In genomic region chr1:223732993-223733798, GRCh38 we compare ENCODE assay signal across 11 cellular contexts. TPM values are rescaled to one million over a fixed set of nuclear protein-coding genes. Genes with fewer than 3 reads are reported as not detected.
DNase-seq lines count a peak whose midpoint lies in the region; ATAC-seq and TF ChIP-seq lines count a peak whose summit lies in the region.
"Had no signal": no experiment of that assay in that cellular context is flagged by ENCODE, and none has a peak within 500 bp of the region (broad histone marks: within the 10 kb centered on the region; RNA-seq: fewer than 3 reads in every experiment).

No MANE protein-coding gene starts in this region.

- H3K27me3 ChIP-seq in Caco-2 (replicated peaks; ENCODE audit: control insufficient read depth, insufficient read depth, low read length) = no peaks in the 10 kb centered on the region
- H3K27me3 ChIP-seq: SJSA1 had no signal

- no TSS peak for BruUV-seq in Caco-2 (replicated peaks; lab: Mats Ljungman, UMichigan)

- peak; percentile 1; the same call in 1 of the 3 replicates for ATAC-seq in SK-N-SH treated with all-trans-retinoic acid at 6 μM for 48 hours

- POLR2A ChIA-PET in Caco-2 (lab: Charles Lee) = no interaction called here

- CTCF ChIA-PET in Caco-2 (lab: Charles Lee) = no interaction called here

- peak overlapping the region; percentile 25 for H3K27ac Mint-ChIP-seq in Caco-2 (ENCODE audit: unreplicated experiment)

- H3K27me3 Mint-ChIP-seq in Caco-2 (ENCODE audit: insufficient read depth, unreplicated experiment) = no peaks in the 10 kb centered on the region
- H3K27me3 Mint-ChIP-seq: naive B cell had no signal

- no peak for TF ChIP-seq CTCF in Caco-2 (IDR thresholded peaks at IDR 0.05; ENCODE audit: insufficient read depth in 1 of 2, low read depth in 1 of 2, low read length in 1 of 2, severe bottlenecking in 1 of 2, unreplicated experiment in 1 of 2)
- TF ChIP-seq CTCF in fibroblast of pulmonary artery (IDR thresholded peaks at IDR 0.05; ENCODE audit: low read length, missing control alignments) = no peak

- peaks cover 42% of the 10 kb centered on the region for H3K4me1 ChIP-seq in Caco-2

- peaks cover 7% of the 10 kb centered on the region for H3K9me3 Mint-ChIP-seq in Caco-2 (ENCODE audit: unreplicated experiment)
- H3K9me3 Mint-ChIP-seq: naive B cell had no signal

- H3K4me3 ChIP-seq in Caco-2 (ENCODE audit: low read depth, low read length) = no peak overlapping the region
- no peak overlapping the region for H3K4me3 ChIP-seq in fibroblast of pulmonary artery (replicated peaks; ENCODE audit: low read depth, low read length)
- H3K4me3 ChIP-seq: SJSA1 had no signal

- H3K9me3 ChIP-seq in Caco-2 = no peaks in the 10 kb centered on the region
- H3K9me3 ChIP-seq: SJSA1 had no signal

- peaks cover 49% of the 10 kb centered on the region for H3K36me3 Mint-ChIP-seq in Caco-2 (ENCODE audit: insufficient read depth, unreplicated experiment)

- H3K36me3 ChIP-seq in Caco-2 (ENCODE audit: control insufficient read depth, insufficient read depth, low read length) = no peaks in the 10 kb centered on the region

- no peak overlapping the region for H3K4me3 Mint-ChIP-seq in Caco-2 (ENCODE audit: unreplicated experiment)

- peaks cover 37% of the 10 kb centered on the region for H3K4me1 Mint-ChIP-seq in Caco-2 (ENCODE audit: low read depth, unreplicated experiment)

- DNase-seq in Caco-2 (no peak), fibroblast of pulmonary artery (ENCODE audit: low read depth) (peak; percentile 58), pons (ENCODE audit: low spot score) (peak; percentile 45), UCSD-AML1 (lab: John Stamatoyannopoulos, UW; ENCODE audit: unreplicated experiment) (no peak), foreskin melanocyte (no peak), GOT3 (lab: John Stamatoyannopoulos, UW) (no peak)
- DNase-seq in activated CD8-positive, alpha-beta memory T cell treated with anti-CD3 and anti-CD28 coated beads, Interleukin-2, amount 50 U/mL, for 48 hours = no peak
- DNase-seq: erythroblast, naive B cell had no signal

- intact Hi-C loops in Caco-2 (cut with micrococcal nuclease; ENCODE audit: unreplicated experiment) = no loop called here

TF ChIP-seq in SK-N-SH treated with all-trans-retinoic acid at 6 μM for 48 hours, 23 proteins besides CTCF, POLR2A, EP300 and RAD21:
- TF ChIP-seq CSRNP3 (CRISPR knock-in tag; IDR thresholded peaks at IDR 0.05) (no peak), OSR1 (CRISPR knock-in tag; IDR thresholded peaks at IDR 0.05) (no peak), ZC3H10 (CRISPR knock-in tag; IDR thresholded peaks at IDR 0.05) (no peak), ZNF8 (CRISPR knock-in tag; IDR thresholded peaks at IDR 0.05) (no peak), PPARA (CRISPR knock-in tag; IDR thresholded peaks at IDR 0.05; ENCODE audit: borderline replicate concordance) (no peak), RARB (CRISPR knock-in tag; IDR thresholded peaks at IDR 0.05) (no peak)

RNA-seq across cellular contexts. Expression of gene CAPN2, which starts 20.9 kb away (rescaled TPM):
- 151 and 157 TPM in 2 replicates for total RNA-seq in Caco-2 (2022)

Comparison
In these comparisons a context has a peak if more than half of its experiments do, and no peak if none do; other contexts are left out.
1. DNase-seq: peak in fibroblast of pulmonary artery (single experiment) and pons (single experiment); none in Caco-2 (0 of 2), UCSD-AML1 (single experiment), foreskin melanocyte (single experiment), GOT3 (single experiment) and activated CD8-positive, alpha-beta memory T cell treated with anti-CD3 and anti-CD28 coated beads, Interleukin-2, amount 50 U/mL, for 48 hours (single experiment).